ENCODE assay signal across 12 cellular contexts in genomic region chr13:97431365-97431764, GRCh38. TPM values are rescaled to one million over a fixed set of nuclear protein-coding genes. Genes with fewer than 3 reads are reported as not detected.
DNase-seq lines count a peak whose midpoint lies in the region; ATAC-seq and TF ChIP-seq lines count a peak whose summit lies in the region.
"Had no signal": no experiment of that assay in that cellular context is flagged by ENCODE, and none has a peak within 500 bp of the region (broad histone marks: within the 10 kb centered on the region; RNA-seq: fewer than 3 reads in every experiment).

No MANE protein-coding gene starts in this region.

- DNase-seq in mammary epithelial cell (no peak), breast epithelium (ENCODE audit: low spot score in 2 of 2) (no peak), SJCRH30 (no peak), glutamatergic neuron (no peak), superior temporal gyrus (ENCODE audit: extremely low spot score) (peak; percentile 65), endothelial cell (ENCODE audit: low spot score) (no peak), globus pallidus (ENCODE audit: low spot score) (no peak)
- DNase-seq: activated effector memory CD4-positive, alpha-beta T cell treated with anti-CD3 and anti-CD28 coated beads, Interleukin-2, amount 50 U/mL, for 16 hours; foreskin fibroblast; naive thymus-derived CD4-positive, alpha-beta T cell; NCI-H446 treated with DMSO at 0.1 percent for 48 hours had no signal

- no peaks in the 10 kb centered on the region for H4K20me1 ChIP-seq in mammary epithelial cell (ENCODE audit: insufficient read depth, low read length)

- CTCF ChIA-PET in mammary epithelial cell (lab: Charles Lee; ENCODE audit: low non-redundant PET), result no interaction called here

- in situ Hi-C loops in mammary epithelial cell (cut with MboI; ENCODE audit: low sequenced_read_pairs in 2 of 2), result no loop called here

- H3K36me3 Mint-ChIP-seq in glutamatergic neuron (ENCODE audit: unreplicated experiment), result no peaks in the 10 kb centered on the region
- peaks cover 4% of the 10 kb centered on the region for H3K36me3 Mint-ChIP-seq in endothelial cell (ENCODE audit: low read depth, unreplicated experiment)

- WGBS in mammary epithelial cell (ENCODE audit: low coverage, missing lambda C conversion rate), result 100% methylated on average over 2 of the region's 2 CpGs

- no peak overlapping the region for H3K4me3 ChIP-seq in mammary epithelial cell (replicated peaks in 1 of 3; ENCODE audit: insufficient read depth in 1 of 3, low read depth in 2 of 3, low read length in 3 of 3)
- H3K4me3 ChIP-seq in breast epithelium, result no peak overlapping the region
- H3K4me3 ChIP-seq in SJCRH30, result 0 out of 2 replicates have a peak overlapping the region, but pooled peaks have one; percentile 60

- H3K9ac ChIP-seq in mammary epithelial cell (ENCODE audit: insufficient read depth, low read length), result no peak overlapping the region

- H3K79me2 ChIP-seq in mammary epithelial cell (ENCODE audit: insufficient read depth, low read length), result peaks cover 20% of the 10 kb centered on the region

- H3K36me3 ChIP-seq in mammary epithelial cell (ENCODE audit: insufficient read depth, low read length) (no peaks in the 10 kb centered on the region), breast epithelium (no peaks in the 10 kb centered on the region), SJCRH30 (no peaks in the 10 kb centered on the region)

- peak overlapping the region; percentile 95 for H3K4me2 ChIP-seq in mammary epithelial cell (ENCODE audit: insufficient read depth, low read depth, low read length)

- no peak for TF ChIP-seq CTCF in mammary epithelial cell (conservative IDR thresholded peaks at IDR 0.05 in 1 of 2, IDR thresholded peaks at IDR 0.05 in 1 of 2; ENCODE audit: extremely low read depth in 1 of 2, insufficient read depth in 1 of 2, low read depth in 1 of 2, low read length in 2 of 2)
- no peak for TF ChIP-seq CTCF in breast epithelium (IDR thresholded peaks at IDR 0.05)
- no peak for TF ChIP-seq CTCF in glutamatergic neuron (IDR thresholded peaks at IDR 0.05; ENCODE audit: partially characterized antibody, unreplicated experiment)
- no peak for TF ChIP-seq CTCF in endothelial cell (IDR thresholded peaks at IDR 0.05; ENCODE audit: unreplicated experiment)

- H3K4me3 Mint-ChIP-seq in glutamatergic neuron (ENCODE audit: unreplicated experiment) (peak overlapping the region; percentile 98), endothelial cell (ENCODE audit: unreplicated experiment) (no peak overlapping the region)

- dilution Hi-C loops in mammary epithelial cell (cut with HindIII; ENCODE audit: low sequenced_read_pairs), result loop anchor here (10.0 kb wide), 1 partner anchor 217 kb away; no protein-coding TSS in a partner anchor

- H3K4me1 ChIP-seq in mammary epithelial cell (ENCODE audit: insufficient read depth, low read length) (peaks cover 5% of the 10 kb centered on the region), breast epithelium (no peaks in the 10 kb centered on the region), SJCRH30 (peaks cover 7% of the 10 kb centered on the region; the same call in 1 of the 2 replicates)

- H2AFZ ChIP-seq in mammary epithelial cell (ENCODE audit: low read depth, low read length), result no peak overlapping the region

- H3K4me1 Mint-ChIP-seq in glutamatergic neuron (ENCODE audit: low read depth, unreplicated experiment) (peaks cover 18% of the 10 kb centered on the region), endothelial cell (ENCODE audit: unreplicated experiment) (peaks cover 26% of the 10 kb centered on the region)

- BruUV-seq in mammary epithelial cell (replicated peaks; lab: Mats Ljungman, UMichigan), result no TSS peak

- intact Hi-C loops in mammary epithelial cell (cut with micrococcal nuclease) (loop anchor here (5.0 to 10.0 kb wide), 2 partner anchors 157 to 319 kb away; no protein-coding TSS in a partner anchor), breast epithelium (cut with DNase I; ENCODE audit: low total_unique reads) (no loop called here)

- H3K27me3 ChIP-seq in mammary epithelial cell (ENCODE audit: insufficient read depth, low read length) (no peaks in the 10 kb centered on the region), breast epithelium (no peaks in the 10 kb centered on the region), SJCRH30 (no peaks in the 10 kb centered on the region)

- H3K27ac ChIP-seq in mammary epithelial cell (ENCODE audit: insufficient read depth, low read depth, low read length) (no peak overlapping the region), breast epithelium (no peak overlapping the region), SJCRH30 (no peak overlapping the region)

- no peak for TF ChIP-seq POLR2A in breast epithelium (IDR thresholded peaks at IDR 0.05)

- H3K27ac Mint-ChIP-seq in glutamatergic neuron (ENCODE audit: unreplicated experiment) (no peak overlapping the region), endothelial cell (ENCODE audit: unreplicated experiment) (no peak overlapping the region)

- H3K9me3 Mint-ChIP-seq in glutamatergic neuron (ENCODE audit: unreplicated experiment) (peaks cover 15% of the 10 kb centered on the region), endothelial cell (ENCODE audit: unreplicated experiment) (no peaks in the 10 kb centered on the region)

- H3K27me3 Mint-ChIP-seq in glutamatergic neuron (ENCODE audit: unreplicated experiment) (peaks cover 9% of the 10 kb centered on the region), endothelial cell (ENCODE audit: unreplicated experiment) (peaks cover 12% of the 10 kb centered on the region)

- H3K9me3 ChIP-seq in mammary epithelial cell (replicated peaks; ENCODE audit: insufficient read depth, low read length), result no peaks in the 10 kb centered on the region
- H3K9me3 ChIP-seq in breast epithelium, result no peaks in the 10 kb centered on the region
- H3K9me3 ChIP-seq in SJCRH30 (replicated peaks), result no peaks in the 10 kb centered on the region

- ATAC-seq in GM18520 (IDR thresholded peaks at IDR 0.05; ENCODE audit: unreplicated experiment), result no peak
- ATAC-seq: naive thymus-derived CD4-positive, alpha-beta T cell had no signal

RNA-seq across cellular contexts. Expression of gene RAP2A, which starts 2.6 kb away (rescaled TPM):
- total RNA-seq in mammary epithelial cell (10 to 100 TPM; 34.3 to 44.5 TPM), breast epithelium (10 to 100 TPM; 19.0 to 32.8 (median 20.0) TPM), glutamatergic neuron (ENCODE audit: unreplicated experiment) (51.2 TPM), endothelial cell (ENCODE audit: unreplicated experiment) (52.3 TPM)
- 14.0 TPM for polyA plus RNA-seq in mammary epithelial cell
- 19.8 TPM for polyA minus RNA-seq in mammary epithelial cell
- 26.8 and 28.9 TPM in 2 replicates for total RNA-seq in SJCRH30 (2014; rRNA removed; shearing (Covaris generic))
